Comparison of ENCODE assay signal across 22 cellular contexts in the genomic region with DNA sequence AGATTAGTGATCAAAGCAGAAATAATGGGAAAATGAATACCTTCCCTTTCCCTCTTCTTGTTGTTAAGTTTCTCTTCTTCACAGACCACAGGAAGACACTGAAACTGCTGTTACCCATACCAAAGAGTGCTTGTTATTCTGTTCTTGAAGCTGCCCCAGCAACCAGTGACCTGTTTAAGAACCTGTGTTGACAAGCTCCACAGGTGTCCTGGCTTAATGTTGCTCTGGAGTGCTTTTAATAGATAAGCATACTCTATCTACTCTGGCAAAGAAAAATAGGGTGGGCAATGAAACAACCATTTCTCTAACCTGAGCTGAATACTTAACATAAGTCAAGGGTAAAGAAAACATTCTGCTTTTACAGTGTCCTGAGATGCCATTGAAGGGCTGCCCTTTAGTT.
DNase-seq lines count a peak whose midpoint lies in the region; TF ChIP-seq lines count a peak whose summit lies in the region.
"Had no signal": no experiment of that assay in that cellular context is flagged by ENCODE, and none has a peak within 500 bp of the region (broad histone marks: within the 10 kb centered on the region; RNA-seq: fewer than 3 reads in every experiment).

No MANE protein-coding gene starts in this region.

- H3K4me3 ChIP-seq in epithelial cell of esophagus (ENCODE audit: low read length): no peak overlapping the region
- H3K4me3 ChIP-seq: esophagus muscularis mucosa, heart left ventricle, smooth muscle cell, upper lobe of right lung had no signal

- DNase-seq in COLO668 (lab: John Stamatoyannopoulos, UW; ENCODE audit: unreplicated experiment) (peak; percentile 83), NCI-H1092 treated with DMSO at 0.1 percent for 48 hours (lab: John Stamatoyannopoulos, UW) (peak; percentile 97), NCI-H2227 treated with DMSO at 0.1 percent for 48 hours (lab: John Stamatoyannopoulos, UW) (peak; percentile 64), epithelial cell of esophagus (ENCODE audit: low read depth) (peak; percentile 1), middle frontal gyrus (ENCODE audit: extremely low spot score, low spot score) (no peak), globus pallidus (ENCODE audit: low spot score) (no peak)
- DNase-seq in stimulated activated CD8-positive, alpha-beta memory T cell treated with anti-CD3 and anti-CD28 coated beads, Interleukin-4, amount 100 ng/mL, for 48 hours: no peak
- no peak for DNase-seq in activated CD4-positive, alpha-beta T cell treated with anti-CD3 and anti-CD28 coated beads, Interleukin-2, amount 50 U/mL, for 1 hour
- DNase-seq: activated CD4-positive, CD25-positive, alpha-beta regulatory T cell; activated CD8-positive, alpha-beta memory T cell treated with anti-CD3 and anti-CD28 coated beads, Interleukin-2, amount 10 ng/mL, durations not matched to agents 7 days and 5 days; activated effector memory CD4-positive, alpha-beta T cell treated with Interleukin-2 at 50 U/mL for 16 hours; CD4-positive, CD25-positive, alpha-beta regulatory T cell; cortex of kidney; GF-D8; heart left ventricle; IMR-90; left cardiac atrium; stimulated activated naive CD8-positive, alpha-beta T cell treated with anti-CD3 and anti-CD28 coated beads, Interleukin-15, Interleukin-2, amounts not matched to agents 100 U/mL and 50 U/mL, for 24 hours; T-helper 17 cell; upper lobe of right lung had no signal

- TF ChIP-seq CTCF in epithelial cell of esophagus (IDR thresholded peaks at IDR 0.05; ENCODE audit: insufficient read depth, low read depth, low read length, missing control alignments): no peak

Comparison
In these comparisons a context has a peak if more than half of its experiments do, and no peak if none do; other contexts are left out.
1. DNase-seq: peak in COLO668 (single experiment), NCI-H1092 treated with DMSO at 0.1 percent for 48 hours (single experiment), NCI-H2227 treated with DMSO at 0.1 percent for 48 hours (single experiment) and epithelial cell of esophagus (single experiment); none in middle frontal gyrus (single experiment), globus pallidus (single experiment), stimulated activated CD8-positive, alpha-beta memory T cell treated with anti-CD3 and anti-CD28 coated beads, Interleukin-4, amount 100 ng/mL, for 48 hours (single experiment) and activated CD4-positive, alpha-beta T cell treated with anti-CD3 and anti-CD28 coated beads, Interleukin-2, amount 50 U/mL, for 1 hour (single experiment).